17 cellular contexts compared by ENCODE assay signal in the genomic region with DNA sequence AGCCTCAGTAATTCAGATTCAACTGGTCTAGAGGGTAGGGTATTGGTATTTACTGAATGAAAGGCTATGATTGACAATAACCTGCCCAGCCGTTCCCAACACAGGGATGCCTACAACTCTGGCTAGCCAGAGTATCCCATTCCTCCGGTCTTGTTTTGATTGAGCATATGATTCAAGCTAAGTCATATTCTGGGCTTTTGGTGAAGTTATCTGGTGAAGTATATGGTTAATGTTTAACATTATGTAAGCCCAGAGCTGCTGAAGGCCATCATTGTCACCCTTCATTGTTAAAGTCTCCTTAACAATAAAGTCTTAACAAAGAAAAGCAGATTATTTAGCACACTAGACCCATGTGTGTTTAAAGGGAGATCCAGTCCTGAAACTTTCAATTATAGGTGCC.
DNase-seq lines count a peak whose midpoint lies in the region; ATAC-seq and TF ChIP-seq lines count a peak whose summit lies in the region.
"Had no signal": no experiment of that assay in that cellular context is flagged by ENCODE, and none has a peak within 500 bp of the region (broad histone marks: within the 10 kb centered on the region; RNA-seq: fewer than 3 reads in every experiment).

No MANE protein-coding gene starts in this region.

- H3K36me3 ChIP-seq in endodermal cell (ENCODE audit: control insufficient read depth, insufficient read depth, low read length): no peaks in the 10 kb centered on the region
- H3K36me3 ChIP-seq in mucosa of descending colon (ENCODE audit: low read depth): no peaks in the 10 kb centered on the region
- H3K36me3 ChIP-seq in BE2C: no peaks in the 10 kb centered on the region
- H3K36me3 ChIP-seq: SJCRH30 had no signal

- H3K4me3 ChIP-seq in endodermal cell (ENCODE audit: low read length): peak overlapping the region; percentile 71
- no peak overlapping the region for H3K4me3 ChIP-seq in mucosa of descending colon
- H3K4me3 ChIP-seq in BE2C (ENCODE audit: low read depth, low read length): no peak overlapping the region
- H3K4me3 ChIP-seq: SJCRH30 had no signal

- peaks cover 4% of the 10 kb centered on the region for H3K4me1 Mint-ChIP-seq in endodermal cell
- H3K4me1 Mint-ChIP-seq: CD14-positive monocyte had no signal

- TF ChIP-seq CTCF in endodermal cell (conservative IDR thresholded peaks at IDR 0.05) (no peak), mucosa of descending colon (IDR thresholded peaks at IDR 0.05) (no peak), BE2C (IDR thresholded peaks at IDR 0.05; ENCODE audit: low read depth, low read length) (no peak)

- H3K27me3 ChIP-seq in endodermal cell (ENCODE audit: control insufficient read depth, insufficient read depth, low read length, poor library complexity, severe bottlenecking) (no peaks in the 10 kb centered on the region), BE2C (no peaks in the 10 kb centered on the region)
- H3K27me3 ChIP-seq: SJCRH30 had no signal

- H3K27me3 Mint-ChIP-seq in endodermal cell (ENCODE audit: insufficient read depth): no peaks in the 10 kb centered on the region

- H3K36me3 Mint-ChIP-seq in endodermal cell (ENCODE audit: low read depth): peaks cover 15% of the 10 kb centered on the region
- H3K36me3 Mint-ChIP-seq: CD14-positive monocyte had no signal

- H3K9ac ChIP-seq in endodermal cell (ENCODE audit: extremely low read depth, low read length, poor library complexity, severe bottlenecking): no peak overlapping the region

- peak; percentile 76 for DNase-seq in Caki2 (ENCODE audit: low read depth)
- peak; percentile 43 for DNase-seq in HuH-7 (ENCODE audit: low spot score)
- no peak for DNase-seq in endodermal cell
- no peak for DNase-seq in mucosa of descending colon
- no peak for DNase-seq in BE2C
- DNase-seq: COR-L47, DMS79, HCEC 1CT, Kasumi-1, NCI-H187, NCI-H526 treated with DMSO at 0.1 percent for 48 hours, RPMI8226, SJCRH30 had no signal

- 97 to 100% methylated on average over 2 of the region's 2 CpGs for WGBS in endodermal cell (ENCODE audit: insufficient coverage in 1 of 2, insufficient read length in 1 of 2), 2 experiments

- H3K27ac ChIP-seq in endodermal cell (ENCODE audit: low read depth, low read length): no peak overlapping the region
- H3K27ac ChIP-seq: SJCRH30 had no signal

- ATAC-seq in mucosa of descending colon (peak; percentile 82), GM21576 (IDR thresholded peaks at IDR 0.05; ENCODE audit: unreplicated experiment) (no peak), HG02588 (IDR thresholded peaks at IDR 0.05; ENCODE audit: unreplicated experiment) (no peak), HG02938 (IDR thresholded peaks at IDR 0.05; ENCODE audit: unreplicated experiment) (no peak)

- intact Hi-C loops in mucosa of descending colon (cut with DNase I, micrococcal nuclease): no loop called here

- H3K27ac Mint-ChIP-seq in endodermal cell: no peak overlapping the region
- H3K27ac Mint-ChIP-seq: CD14-positive monocyte had no signal

- in situ Hi-C loops in Caki2 (cut with HindIII; ENCODE audit: low pct_unique_long_range_greater_than_20kb, low sequenced_read_pairs): no loop called here

- peak overlapping the region; percentile 19 for H3K4me3 Mint-ChIP-seq in endodermal cell
- H3K4me3 Mint-ChIP-seq: CD14-positive monocyte had no signal

- H3K4me1 ChIP-seq in endodermal cell (ENCODE audit: control insufficient read depth, insufficient read depth, low read length): no peaks in the 10 kb centered on the region
- H3K4me1 ChIP-seq in mucosa of descending colon (ENCODE audit: low read depth): no peaks in the 10 kb centered on the region
- no peaks in the 10 kb centered on the region for H3K4me1 ChIP-seq in BE2C

- H3K9me3 ChIP-seq in endodermal cell (ENCODE audit: control insufficient read depth, low read length) (peaks cover 5% of the 10 kb centered on the region), mucosa of descending colon (no peaks in the 10 kb centered on the region), BE2C (no peaks in the 10 kb centered on the region)

- H3K9me3 Mint-ChIP-seq in endodermal cell: peaks cover 4% of the 10 kb centered on the region

Comparison
In these comparisons a context has a peak if more than half of its experiments do, and no peak if none do; other contexts are left out.
1. DNase-seq: peak in Caki2 (single experiment) and HuH-7 (single experiment); none in endodermal cell (single experiment), mucosa of descending colon (0 of 3) and BE2C (single experiment).